In the genomic region with DNA sequence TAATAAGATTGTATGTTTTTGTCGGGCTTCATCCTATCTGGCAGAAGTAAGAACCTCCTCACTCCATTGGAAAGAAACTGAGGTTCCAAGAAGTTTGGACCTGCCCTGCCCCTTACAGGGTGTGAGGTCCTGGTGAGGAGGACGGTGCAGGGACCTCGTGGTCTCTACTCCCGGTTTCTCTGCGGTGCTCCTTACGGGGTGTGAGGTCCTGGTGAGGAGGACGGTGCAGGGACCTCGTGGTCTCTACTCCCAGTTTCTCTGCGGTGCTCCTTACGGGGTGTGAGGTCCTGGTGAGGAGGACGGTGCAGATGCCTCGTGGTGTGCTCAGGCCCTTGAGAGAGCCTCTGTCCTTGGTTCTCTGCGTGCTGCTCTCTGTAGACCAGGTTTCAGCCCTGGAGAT, we compare ENCODE assay signal across 15 cellular contexts. TPM values are rescaled to one million over a fixed set of nuclear protein-coding genes. Genes with fewer than 3 reads are reported as not detected.
DNase-seq lines count a peak whose midpoint lies in the region; ATAC-seq and TF ChIP-seq lines count a peak whose summit lies in the region.
"Had no signal": no experiment of that assay in that cellular context is flagged by ENCODE, and none has a peak within 500 bp of the region (broad histone marks: within the 10 kb centered on the region; RNA-seq: fewer than 3 reads in every experiment).

No MANE protein-coding gene starts in this region.

- H3F3A ChIP-seq in OCI-LY1 (ENCODE audit: insufficient read depth, low read length) = no peaks in the 10 kb centered on the region

- H3K36me3 ChIP-seq in OCI-LY1 (ENCODE audit: insufficient read depth, low read length) = peaks cover 5% of the 10 kb centered on the region; the same call in 1 of the 2 replicates
- H3K36me3 ChIP-seq in heart right ventricle = peaks cover 0 to 12% (median 0%) of the 10 kb centered on the region in 9 donors
- H3K36me3 ChIP-seq in thoracic aorta = no peaks in the 10 kb centered on the region
- no peaks in the 10 kb centered on the region for H3K36me3 ChIP-seq in brain microvascular endothelial cell (replicated peaks)
- H3K36me3 ChIP-seq: uterus had no signal

- peak overlapping the region; percentile 42 for H3K27ac Mint-ChIP-seq in activated naive CD4-positive, alpha-beta T cell treated with anti-CD3 and anti-CD28 coated beads for 36 hours
- H3K27ac Mint-ChIP-seq in activated naive CD4-positive, alpha-beta T cell treated with anti-CD3 and anti-CD28 coated beads, Interleukin-2, amount 50 U/mL, for 72 hours = peak overlapping the region in 1 of 2 donors; percentile 98
- H3K27ac Mint-ChIP-seq in mesothelial cell of epicardium = no peak overlapping the region
- H3K27ac Mint-ChIP-seq: dendritic cell treated with granulocyte-macrophage colony-stimulating factor and Interleukin-4, amounts not matched to agents 40 ng/mL and 50 ng/mL, for 4 days had no signal

- H3K4me3 Mint-ChIP-seq in activated naive CD4-positive, alpha-beta T cell treated with anti-CD3 and anti-CD28 coated beads for 36 hours = no peak overlapping the region
- no peak overlapping the region for H3K4me3 Mint-ChIP-seq in mesothelial cell of epicardium
- H3K4me3 Mint-ChIP-seq: dendritic cell treated with granulocyte-macrophage colony-stimulating factor and Interleukin-4, amounts not matched to agents 40 ng/mL and 50 ng/mL, for 4 days had no signal

- DNase-seq in activated naive CD4-positive, alpha-beta T cell treated with anti-CD3 and anti-CD28 coated beads for 36 hours = no peak
- no peak for DNase-seq in activated naive CD4-positive, alpha-beta T cell treated with anti-CD3 and anti-CD28 coated beads, Interleukin-2, amount 50 U/mL, for 72 hours (ENCODE audit: low spot score in 2 of 2)
- DNase-seq in heart right ventricle = no peak
- DNase-seq in thoracic aorta (ENCODE audit: low spot score) = no peak
- no peak for DNase-seq in SIG-M5 (lab: John Stamatoyannopoulos, UW)
- no peak for DNase-seq in mesothelial cell of epicardium (ENCODE audit: low spot score in 2 of 2, unreplicated experiment in 2 of 2)
- no peak for DNase-seq in brain microvascular endothelial cell
- DNase-seq: activated CD8-positive, alpha-beta memory T cell treated with anti-CD3 and anti-CD28 coated beads for 24 hours; AML-193; DMS79; OCI-M1; posterior cingulate gyrus; uterus had no signal

- H3K36me3 Mint-ChIP-seq in activated naive CD4-positive, alpha-beta T cell treated with anti-CD3 and anti-CD28 coated beads for 36 hours (ENCODE audit: low read depth) = peaks cover 14% of the 10 kb centered on the region
- peaks cover 24 to 53% of the 10 kb centered on the region in 2 donors for H3K36me3 Mint-ChIP-seq in activated naive CD4-positive, alpha-beta T cell treated with anti-CD3 and anti-CD28 coated beads, Interleukin-2, amount 50 U/mL, for 72 hours
- H3K36me3 Mint-ChIP-seq in mesothelial cell of epicardium = no peaks in the 10 kb centered on the region

- no peaks in the 10 kb centered on the region for H3K9me3 Mint-ChIP-seq in activated naive CD4-positive, alpha-beta T cell treated with anti-CD3 and anti-CD28 coated beads for 36 hours
- H3K9me3 Mint-ChIP-seq in activated naive CD4-positive, alpha-beta T cell treated with anti-CD3 and anti-CD28 coated beads, Interleukin-2, amount 50 U/mL, for 72 hours = no peaks in the 10 kb centered on the region
- H3K9me3 Mint-ChIP-seq in mesothelial cell of epicardium = no peaks in the 10 kb centered on the region
- H3K9me3 Mint-ChIP-seq: dendritic cell treated with granulocyte-macrophage colony-stimulating factor and Interleukin-4, amounts not matched to agents 40 ng/mL and 50 ng/mL, for 4 days had no signal

- H3K9me2 ChIP-seq in OCI-LY1 (ENCODE audit: low read depth, low read length) = no peaks in the 10 kb centered on the region

- H3K9me3 ChIP-seq in OCI-LY1 (ENCODE audit: low read length) = no peaks in the 10 kb centered on the region
- no peaks in the 10 kb centered on the region for H3K9me3 ChIP-seq in heart right ventricle
- no peaks in the 10 kb centered on the region for H3K9me3 ChIP-seq in thoracic aorta
- H3K9me3 ChIP-seq: uterus had no signal

- ATAC-seq in activated naive CD4-positive, alpha-beta T cell treated with anti-CD3 and anti-CD28 coated beads, Interleukin-2, amount 50 U/mL, for 72 hours = no peak
- ATAC-seq in heart right ventricle (peak in 6 of 8 donors; percentile 21 to 77 (median 60)), thoracic aorta (ENCODE audit: insufficient number of reproducible peaks, low FRiP score, low read depth) (peak; percentile 92)

- H3K27ac ChIP-seq in OCI-LY1 (ENCODE audit: low read depth, low read length, poor library complexity, severe bottlenecking) (peak overlapping the region; percentile 84), heart right ventricle (no peak overlapping the region), thoracic aorta (no peak overlapping the region), brain microvascular endothelial cell (no peak overlapping the region)
- H3K27ac ChIP-seq: uterus had no signal

- no peak for TF ChIP-seq CTCF in OCI-LY1 (IDR thresholded peaks at IDR 0.05; ENCODE audit: low read length)
- TF ChIP-seq CTCF in heart right ventricle (IDR thresholded peaks at IDR 0.05) = no peak
- TF ChIP-seq CTCF in thoracic aorta (IDR thresholded peaks at IDR 0.05) = no peak
- TF ChIP-seq CTCF in mesothelial cell of epicardium (IDR thresholded peaks at IDR 0.05; ENCODE audit: unreplicated experiment) = no peak
- TF ChIP-seq CTCF in brain microvascular endothelial cell (IDR thresholded peaks at IDR 0.05; ENCODE audit: low read depth, low read length, missing control alignments) = no peak

- peaks cover 75% of the 10 kb centered on the region for H3K4me1 Mint-ChIP-seq in activated naive CD4-positive, alpha-beta T cell treated with anti-CD3 and anti-CD28 coated beads for 36 hours (ENCODE audit: low read depth)
- H3K4me1 Mint-ChIP-seq in mesothelial cell of epicardium = peaks cover 12% of the 10 kb centered on the region

- H3K79me2 ChIP-seq in OCI-LY1 (ENCODE audit: insufficient read depth, low read length) = peaks cover 45% of the 10 kb centered on the region

- H3K9ac ChIP-seq in OCI-LY1 (ENCODE audit: low read length) = peak overlapping the region; percentile 21; the same call in 1 of the 2 replicates

- peak overlapping the region; percentile 98; the same call in 1 of the 2 replicates for H3K4me2 ChIP-seq in OCI-LY1 (ENCODE audit: low read length)

- H3K27me3 Mint-ChIP-seq in activated naive CD4-positive, alpha-beta T cell treated with anti-CD3 and anti-CD28 coated beads for 36 hours (ENCODE audit: low read depth) = no peaks in the 10 kb centered on the region
- no peaks in the 10 kb centered on the region for H3K27me3 Mint-ChIP-seq in mesothelial cell of epicardium (ENCODE audit: low read depth)
- H3K27me3 Mint-ChIP-seq: dendritic cell treated with granulocyte-macrophage colony-stimulating factor and Interleukin-4, amounts not matched to agents 40 ng/mL and 50 ng/mL, for 4 days had no signal

- CTCF ChIA-PET in activated naive CD4-positive, alpha-beta T cell treated with anti-CD3 and anti-CD28 coated beads for 36 hours (lab: Charles Lee) = no interaction called here

- intact Hi-C loops in activated naive CD4-positive, alpha-beta T cell treated with anti-CD3 and anti-CD28 coated beads for 36 hours (cut with micrococcal nuclease) = loop anchor here (5.0 kb wide), 3 partner anchors 113 to 1042 kb away; a partner anchor contains a TSS
- intact Hi-C loops in heart right ventricle (cut with DNase I) = loop anchor here in 1 of 10 donors (10.0 kb wide), 1 partner anchor 420 kb away; a partner anchor contains a TSS

- no peak overlapping the region for H2AFZ ChIP-seq in OCI-LY1 (ENCODE audit: low read length)

- 70 to 75% methylated on average over 13 of the region's 13 CpGs for WGBS in heart right ventricle, 2 donors

- in situ Hi-C loops in brain microvascular endothelial cell (cut with HindIII; ENCODE audit: low pct_ligation_motif_present, low sequenced_read_pairs) = no loop called here

- no peaks in the 10 kb centered on the region for H3K27me3 ChIP-seq in OCI-LY1 (ENCODE audit: insufficient read depth, low read length)
- H3K27me3 ChIP-seq in heart right ventricle = no peaks in the 10 kb centered on the region
- no peaks in the 10 kb centered on the region for H3K27me3 ChIP-seq in thoracic aorta (replicated peaks; ENCODE audit: insufficient read depth)
- H3K27me3 ChIP-seq in brain microvascular endothelial cell (replicated peaks) = no peaks in the 10 kb centered on the region
- H3K27me3 ChIP-seq: uterus had no signal

- H3K4me1 ChIP-seq in OCI-LY1 (ENCODE audit: insufficient read depth, low read length, severe bottlenecking) = peaks cover 52% of the 10 kb centered on the region
- peaks cover 9 to 60% (median 17%) of the 10 kb centered on the region in 9 donors for H3K4me1 ChIP-seq in heart right ventricle
- H3K4me1 ChIP-seq in thoracic aorta (ENCODE audit: control insufficient read depth in 1 of 2, low read depth in 2 of 2) = peaks cover 10 to 24% of the 10 kb centered on the region in 2 donors

- H3K4me3 ChIP-seq in OCI-LY1 (ENCODE audit: low read depth, low read length, poor library complexity, severe bottlenecking) (no peak overlapping the region), heart right ventricle (no peak overlapping the region), thoracic aorta (no peak overlapping the region), brain microvascular endothelial cell (ENCODE audit: low read depth, low read length) (no peak overlapping the region)
- H3K4me3 ChIP-seq: uterus had no signal

- H4K20me1 ChIP-seq in OCI-LY1 (ENCODE audit: insufficient read depth, low read length) = no peaks in the 10 kb centered on the region

RNA-seq across cellular contexts. Expression of a gene that starts 5.2 kb away (rescaled TPM):
- 10 to 100 TPM; 28.0 to 29.1 TPM for total RNA-seq in activated naive CD4-positive, alpha-beta T cell treated with anti-CD3 and anti-CD28 coated beads for 36 hours
- 10 to 100 TPM; 37.5 to 81.4 TPM for total RNA-seq in activated naive CD4-positive, alpha-beta T cell treated with anti-CD3 and anti-CD28 coated beads, Interleukin-2, amount 50 U/mL, for 72 hours
- total RNA-seq in heart right ventricle (10 to 100 TPM in 2 of 10 donors, 1 to 10 TPM in 8; 6.8 to 12.5 (median 9.3) TPM), thoracic aorta (10 to 100 TPM; 25.0 to 28.0 TPM), mesothelial cell of epicardium (22.3 to 24.2 TPM (median 24.1 TPM) in 3 replicates)
- 1 to 10 TPM; 7.6 to 9.9 TPM for polyA plus RNA-seq in heart right ventricle

Comparison
In these comparisons a context has a peak if more than half of its experiments do, and no peak if none do; other contexts are left out.
1. ATAC-seq: peak in heart right ventricle (6 of 8) and thoracic aorta (single experiment); none in activated naive CD4-positive, alpha-beta T cell treated with anti-CD3 and anti-CD28 coated beads, Interleukin-2, amount 50 U/mL, for 72 hours (0 of 2).